In genomic region chr1:182699673-182700350, GRCh38 we compare ENCODE assay signal across 12 cellular contexts. TPM values are rescaled to one million over a fixed set of nuclear protein-coding genes. Genes with fewer than 3 reads are reported as not detected.
DNase-seq lines count a peak whose midpoint lies in the region; TF ChIP-seq lines count a peak whose summit lies in the region.
"Had no signal": no experiment of that assay in that cellular context is flagged by ENCODE, and none has a peak within 500 bp of the region (broad histone marks: within the 10 kb centered on the region; RNA-seq: fewer than 3 reads in every experiment).

No MANE protein-coding gene starts in this region.

- H3K4me1 Mint-ChIP-seq in nephron progenitor cell, result peaks cover 38% of the 10 kb centered on the region
- H3K4me1 Mint-ChIP-seq in activated naive CD4-positive, alpha-beta T cell treated with anti-CD3 and anti-CD28 coated beads, Interleukin-2, amount 10 ng/mL, durations not matched to agents 7 days and 5 days, result no peaks in the 10 kb centered on the region

- no peak overlapping the region for H3K27ac ChIP-seq in esophagus (ENCODE audit: low read depth in 2 of 2, low read length in 1 of 2)
- H3K27ac ChIP-seq: C4-2B had no signal

- H3K36me3 ChIP-seq in esophagus (ENCODE audit: control insufficient read depth in 2 of 2, insufficient read depth in 2 of 2, low read length in 1 of 2), result no peaks in the 10 kb centered on the region
- H3K36me3 ChIP-seq: HAP-1 had no signal

- no peaks in the 10 kb centered on the region for H3K36me3 Mint-ChIP-seq in nephron progenitor cell (ENCODE audit: low read depth)
- no peaks in the 10 kb centered on the region for H3K36me3 Mint-ChIP-seq in activated naive CD4-positive, alpha-beta T cell treated with anti-CD3 and anti-CD28 coated beads, Interleukin-2, amount 10 ng/mL, durations not matched to agents 7 days and 5 days

- no peak for TF ChIP-seq CTCF in nephron progenitor cell (IDR thresholded peaks at IDR 0.05)

- H3K4me3 ChIP-seq in esophagus (ENCODE audit: low read depth in 1 of 2, low read length in 2 of 2), result peak overlapping the region; percentile 7 to 21
- H3K4me3 ChIP-seq: HAP-1 had no signal

- H3K9me3 ChIP-seq in esophagus (ENCODE audit: control insufficient read depth in 2 of 2, insufficient read depth in 1 of 2, low read depth in 1 of 2, low read length in 1 of 2), result no peaks in the 10 kb centered on the region
- H3K9me3 ChIP-seq: HAP-1 had no signal

- WGBS in esophagus, 2 donors, result 24 to 36% methylated on average over 23 of the region's 23 CpGs

- H3K27ac Mint-ChIP-seq in nephron progenitor cell, result no peak overlapping the region
- no peak overlapping the region for H3K27ac Mint-ChIP-seq in activated naive CD4-positive, alpha-beta T cell treated with anti-CD3 and anti-CD28 coated beads, Interleukin-2, amount 10 ng/mL, durations not matched to agents 7 days and 5 days
- H3K27ac Mint-ChIP-seq: activated T-helper 2 cell treated with anti-CD3 and anti-CD28 coated beads, Interferon-gamma antibody, Interleukin-2, Interleukin-4, amounts not matched to agents 10 μg/mL and 5 μg/mL and 100 μg/mL, durations not matched to agents 14 hours and 24 hours and 36 hours had no signal

- H3K9me3 Mint-ChIP-seq in nephron progenitor cell, result no peaks in the 10 kb centered on the region
- no peaks in the 10 kb centered on the region for H3K9me3 Mint-ChIP-seq in activated naive CD4-positive, alpha-beta T cell treated with anti-CD3 and anti-CD28 coated beads, Interleukin-2, amount 10 ng/mL, durations not matched to agents 7 days and 5 days
- H3K9me3 Mint-ChIP-seq: activated T-helper 2 cell treated with anti-CD3 and anti-CD28 coated beads, Interferon-gamma antibody, Interleukin-2, Interleukin-4, amounts not matched to agents 10 μg/mL and 5 μg/mL and 100 μg/mL, durations not matched to agents 14 hours and 24 hours and 36 hours had no signal

- H3K27me3 ChIP-seq in esophagus (ENCODE audit: control insufficient read depth in 1 of 2, insufficient read depth in 2 of 2, low read length in 2 of 2), result no peaks in the 10 kb centered on the region

- H3K4me1 ChIP-seq in esophagus (ENCODE audit: control insufficient read depth in 2 of 2, insufficient read depth in 2 of 2, low read length in 1 of 2), result peaks cover 0 to 2% of the 10 kb centered on the region in 2 donors
- H3K4me1 ChIP-seq: HAP-1 had no signal

- H3K4me3 Mint-ChIP-seq in nephron progenitor cell, result peak overlapping the region; percentile 49
- no peak overlapping the region for H3K4me3 Mint-ChIP-seq in activated naive CD4-positive, alpha-beta T cell treated with anti-CD3 and anti-CD28 coated beads, Interleukin-2, amount 10 ng/mL, durations not matched to agents 7 days and 5 days

- DNase-seq in DMS79 (lab: John Stamatoyannopoulos, UW), result peak; percentile 95
- peak; percentile 97 for DNase-seq in NCI-H2171 (lab: John Stamatoyannopoulos, UW)
- DNase-seq in nephron progenitor cell, result peak; percentile 47
- DNase-seq in stimulated activated naive CD4-positive, alpha-beta T cell (lab: John Stamatoyannopoulos, UW), result no peak
- no peak for DNase-seq in activated naive CD4-positive, alpha-beta T cell treated with anti-CD3 and anti-CD28 coated beads, Interleukin-2, amount 10 ng/mL, durations not matched to agents 7 days and 5 days
- no peak for DNase-seq in glomerular visceral epithelial cell (ENCODE audit: extremely low spot score)
- no peak for DNase-seq in putamen (ENCODE audit: low spot score)
- DNase-seq: T1000 had no signal

- CTCF ChIA-PET in activated naive CD4-positive, alpha-beta T cell treated with anti-CD3 and anti-CD28 coated beads, Interleukin-2, amount 10 ng/mL, durations not matched to agents 7 days and 5 days (lab: Charles Lee), result interaction anchor here (0.8 kb wide), 1 partner anchor 86 kb away, joined by 3 read pairs; no protein-coding TSS in a partner anchor

- H3K27me3 Mint-ChIP-seq in nephron progenitor cell (ENCODE audit: low read depth, poor library complexity), result peaks cover 13% of the 10 kb centered on the region
- H3K27me3 Mint-ChIP-seq in activated naive CD4-positive, alpha-beta T cell treated with anti-CD3 and anti-CD28 coated beads, Interleukin-2, amount 10 ng/mL, durations not matched to agents 7 days and 5 days, result peaks cover 16% of the 10 kb centered on the region

RNA-seq across cellular contexts. Expression of gene RGS8, which starts 15.4 kb away (rescaled TPM):
- polyA plus RNA-seq in esophagus, result not detected

Comparison
In these comparisons a context has a peak if more than half of its experiments do, and no peak if none do; other contexts are left out.
1. DNase-seq: peak in DMS79 (single experiment), NCI-H2171 (single experiment) and nephron progenitor cell (single experiment); none in stimulated activated naive CD4-positive, alpha-beta T cell (0 of 6), activated naive CD4-positive, alpha-beta T cell treated with anti-CD3 and anti-CD28 coated beads, Interleukin-2, amount 10 ng/mL, durations not matched to agents 7 days and 5 days (single experiment), glomerular visceral epithelial cell (single experiment) and putamen (single experiment).